ENCODE assay signal across 12 cellular contexts in genomic region chr16:70735141-70735979, GRCh38. TPM values are rescaled to one million over a fixed set of nuclear protein-coding genes. Genes with fewer than 3 reads are reported as not detected.
DNase-seq lines count a peak whose midpoint lies in the region; ATAC-seq and TF ChIP-seq lines count a peak whose summit lies in the region.
"Had no signal": no experiment of that assay in that cellular context is flagged by ENCODE, and none has a peak within 500 bp of the region (broad histone marks: within the 10 kb centered on the region; RNA-seq: fewer than 3 reads in every experiment).

No MANE protein-coding gene starts in this region.

- H3K4me3 ChIP-seq in CD8-positive, alpha-beta memory T cell (ENCODE audit: low read length) = no peak overlapping the region
- H3K4me3 ChIP-seq in heart right ventricle (no peak overlapping the region), skeletal muscle cell (ENCODE audit: low read depth, low read length) (no peak overlapping the region)

- peak in 7 of 8 donors; percentile 1 to 36 (median 17) for ATAC-seq in heart right ventricle

- no peaks in the 10 kb centered on the region for H3K9me3 ChIP-seq in CD8-positive, alpha-beta memory T cell (ENCODE audit: low read length)
- no peaks in the 10 kb centered on the region for H3K9me3 ChIP-seq in heart right ventricle

- CTCF ChIA-PET in CD8-positive, alpha-beta memory T cell (lab: Charles Lee) = interaction anchor here (1.5 kb wide), 1 partner anchor 36 kb away, joined by 5 read pairs; no protein-coding TSS in a partner anchor

- H3K27me3 ChIP-seq in CD8-positive, alpha-beta memory T cell (ENCODE audit: insufficient read depth, low read length, poor library complexity, severe bottlenecking) = no peaks in the 10 kb centered on the region
- H3K27me3 ChIP-seq in heart right ventricle = no peaks in the 10 kb centered on the region

- peak in 1 of 5 donors; percentile 18 for DNase-seq in CD8-positive, alpha-beta memory T cell
- DNase-seq in amniotic epithelial cell (ENCODE audit: low read depth) = peak; percentile 44
- DNase-seq in heart right ventricle = peak in 1 of 2 donors; percentile 47
- peak; percentile 57 for DNase-seq in skeletal muscle cell (ENCODE audit: low read depth)
- no peak for DNase-seq in NCI-H526 (lab: John Stamatoyannopoulos, UW)
- no peak for DNase-seq in G401 (ENCODE audit: low spot score)
- no peak for DNase-seq in NCI-H446 (lab: John Stamatoyannopoulos, UW)
- no peak for DNase-seq in COR-L47 (lab: John Stamatoyannopoulos, UW)
- DNase-seq: activated CD8-positive, alpha-beta memory T cell treated with anti-CD3 and anti-CD28 coated beads, Interleukin-2, amount 50 U/mL, for 48 hours; NCI-H1092 treated with DMSO at 0.1 percent for 48 hours; SHP77 had no signal

- WGBS in heart right ventricle, 2 donors = 70 to 71% methylated on average over 13 of the region's 13 CpGs

- H3K4me1 ChIP-seq in CD8-positive, alpha-beta memory T cell (ENCODE audit: insufficient read depth, low read length) = peaks cover 27% of the 10 kb centered on the region
- peaks cover 35 to 76% (median 49%) of the 10 kb centered on the region in 9 donors for H3K4me1 ChIP-seq in heart right ventricle

- in situ Hi-C loops in G401 (cut with HindIII; ENCODE audit: low sequenced_read_pairs) = no loop called here

- peaks cover 0 to 34% (median 16%) of the 10 kb centered on the region in 3 donors for H3K36me3 Mint-ChIP-seq in CD8-positive, alpha-beta memory T cell

- no peak overlapping the region for H3K27ac ChIP-seq in CD8-positive, alpha-beta memory T cell (ENCODE audit: low read depth, low read length)
- H3K27ac ChIP-seq in heart right ventricle = peak overlapping the region; percentile 62 to 92 (median 82)
- H3K27ac ChIP-seq: epithelial cell of prostate had no signal

- POLR2A ChIA-PET in CD8-positive, alpha-beta memory T cell (lab: Charles Lee) = no interaction called here

- no peak for TF ChIP-seq CTCF in heart right ventricle (IDR thresholded peaks at IDR 0.05)

- H3K4me1 Mint-ChIP-seq in CD8-positive, alpha-beta memory T cell = peaks cover 27 to 41% (median 32%) of the 10 kb centered on the region in 3 donors

- peak overlapping the region in 6 of 8 donors; percentile 15 to 99 (median 71) for H3K27ac Mint-ChIP-seq in CD8-positive, alpha-beta memory T cell

- no peaks in the 10 kb centered on the region for H3K9me3 Mint-ChIP-seq in CD8-positive, alpha-beta memory T cell

- intact Hi-C loops in heart right ventricle (cut with DNase I) = loop anchor here in 6 of 10 donors (5.0 kb wide), 3 partner anchors 48 to 58 kb away; partner anchors contain the start of gene MTSS2 (in 2 of the 6)

- peaks cover 8% of the 10 kb centered on the region for H3K36me3 ChIP-seq in CD8-positive, alpha-beta memory T cell (ENCODE audit: insufficient read depth, low read length)
- peaks cover 0 to 29% (median 0%) of the 10 kb centered on the region in 9 donors for H3K36me3 ChIP-seq in heart right ventricle

- no peak overlapping the region for H3K4me3 Mint-ChIP-seq in CD8-positive, alpha-beta memory T cell

- no peaks in the 10 kb centered on the region for H3K27me3 Mint-ChIP-seq in CD8-positive, alpha-beta memory T cell

RNA-seq across cellular contexts. Expression of gene MTSS2, which starts 49.5 kb away (rescaled TPM):
- 1 to 10 TPM; 2.2 to 3.0 TPM for total RNA-seq in CD8-positive, alpha-beta memory T cell
- not detected for polyA plus RNA-seq in CD8-positive, alpha-beta memory T cell
- total RNA-seq in heart right ventricle = 100 to 1,000 TPM in 2 of 10 donors, 10 to 100 TPM in 8; 39.8 to 121 (median 62.1) TPM
- polyA plus RNA-seq in heart right ventricle = 10 to 100 TPM; 39.0 to 39.7 TPM
- 15.6 and 46.7 TPM in 2 replicates for total RNA-seq in G401 (2014; rRNA removed; shearing (Covaris generic))

Comparison
In these comparisons a context has a peak if more than half of its experiments do, and no peak if none do; other contexts are left out.
1. DNase-seq: peak in amniotic epithelial cell (single experiment) and skeletal muscle cell (single experiment); none in NCI-H526 (0 of 2), G401 (single experiment), NCI-H446 (0 of 2) and COR-L47 (single experiment).